In the genomic region with DNA sequence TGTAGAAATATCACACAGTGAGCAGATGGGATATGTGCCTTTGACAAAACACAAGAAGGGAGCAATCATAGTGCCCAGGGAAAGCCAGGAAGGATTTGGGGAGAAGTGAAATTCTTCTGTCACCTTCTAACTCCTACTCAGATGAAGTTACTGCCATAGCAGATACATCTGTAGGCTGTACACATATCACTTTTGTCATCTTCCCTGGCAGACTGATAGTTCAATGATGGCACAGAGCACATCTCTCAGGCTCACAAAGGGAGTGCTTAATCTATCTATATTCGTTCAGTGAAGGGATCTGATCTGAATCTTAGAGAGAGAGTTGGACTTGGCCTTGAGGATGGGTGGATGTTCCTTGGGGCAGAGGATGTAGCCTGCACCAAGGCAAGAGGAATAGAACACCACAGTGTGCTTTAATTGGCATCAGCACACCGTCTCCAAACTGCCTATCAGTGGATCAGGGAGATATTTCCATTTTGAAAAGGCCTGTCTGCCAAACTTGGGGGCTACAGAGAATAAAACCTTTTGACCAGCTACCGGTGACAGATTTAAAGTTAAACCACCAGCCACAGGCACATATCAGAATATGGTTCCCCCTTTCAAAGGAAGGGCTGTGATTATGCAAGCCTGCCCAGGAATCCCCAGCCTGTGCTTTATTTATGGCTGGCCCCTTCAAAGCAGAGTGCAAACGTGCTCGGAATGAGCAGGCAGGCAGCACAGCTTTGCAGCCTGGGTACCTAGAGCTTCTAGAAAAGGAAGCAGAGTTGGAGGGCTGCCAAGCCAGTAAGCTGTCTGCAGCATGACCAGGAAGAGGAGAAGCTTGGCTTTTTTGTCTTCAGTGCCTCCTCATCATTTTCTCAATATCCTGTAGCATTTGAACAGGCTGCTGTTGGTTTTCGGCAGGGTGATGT, we compare ENCODE assay signal across 8 cellular contexts.
DNase-seq lines count a peak whose midpoint lies in the region; ATAC-seq lines count a peak whose summit lies in the region.

No MANE protein-coding gene starts in this region.

- no peaks in the 10 kb centered on the region for H3K27me3 Mint-ChIP-seq in activated naive CD4-positive, alpha-beta T cell treated with anti-CD3 and anti-CD28 coated beads, Interleukin-2, amount 10 ng/mL, durations not matched to agents 7 days and 5 days

- DNase-seq in NCI-H187 treated with DMSO at 0.1 percent for 48 hours (lab: John Stamatoyannopoulos, UW) (peak; percentile 27), NCI-H187 (lab: John Stamatoyannopoulos, UW) (no peak), RPMI8226 (peak; percentile 98), inferior parietal cortex (ENCODE audit: extremely low spot score) (peak; percentile 43), T1000 (lab: John Stamatoyannopoulos, UW) (no peak)
- peak; percentile 82 for DNase-seq in activated naive CD4-positive, alpha-beta T cell treated with anti-CD3 and anti-CD28 coated beads, Interleukin-2, amount 10 ng/mL, durations not matched to agents 7 days and 5 days
- peak; percentile 21 to 32 for DNase-seq in stimulated activated CD4-positive, alpha-beta T cell treated with anti-CD3 and anti-CD28 coated beads, Interleukin-4, amount 100 ng/mL, for 48 hours (ENCODE audit: low read depth in 2 of 2)

- H3K27ac Mint-ChIP-seq in activated naive CD4-positive, alpha-beta T cell treated with anti-CD3 and anti-CD28 coated beads, Interleukin-2, amount 10 ng/mL, durations not matched to agents 7 days and 5 days: peak overlapping the region; percentile 86

- H3K9me3 Mint-ChIP-seq in activated naive CD4-positive, alpha-beta T cell treated with anti-CD3 and anti-CD28 coated beads, Interleukin-2, amount 10 ng/mL, durations not matched to agents 7 days and 5 days: peaks cover 16% of the 10 kb centered on the region

- H3K36me3 Mint-ChIP-seq in activated naive CD4-positive, alpha-beta T cell treated with anti-CD3 and anti-CD28 coated beads, Interleukin-2, amount 10 ng/mL, durations not matched to agents 7 days and 5 days: peaks cover 5% of the 10 kb centered on the region

- peak; percentile 66 for ATAC-seq in HG03196 (IDR thresholded peaks at IDR 0.05; ENCODE audit: unreplicated experiment)

- H3K4me1 Mint-ChIP-seq in activated naive CD4-positive, alpha-beta T cell treated with anti-CD3 and anti-CD28 coated beads, Interleukin-2, amount 10 ng/mL, durations not matched to agents 7 days and 5 days: peaks cover 41% of the 10 kb centered on the region

- CTCF ChIA-PET in activated naive CD4-positive, alpha-beta T cell treated with anti-CD3 and anti-CD28 coated beads, Interleukin-2, amount 10 ng/mL, durations not matched to agents 7 days and 5 days (lab: Charles Lee): interaction anchor here (0.9 kb wide), 1 partner anchor 64 kb away, joined by 4 read pairs; no protein-coding TSS in a partner anchor

- no peak overlapping the region for H3K4me3 Mint-ChIP-seq in activated naive CD4-positive, alpha-beta T cell treated with anti-CD3 and anti-CD28 coated beads, Interleukin-2, amount 10 ng/mL, durations not matched to agents 7 days and 5 days

Comparison
In these comparisons a context has a peak if more than half of its experiments do, and no peak if none do; other contexts are left out.
1. DNase-seq: peak in NCI-H187 treated with DMSO at 0.1 percent for 48 hours (single experiment), RPMI8226 (single experiment), activated naive CD4-positive, alpha-beta T cell treated with anti-CD3 and anti-CD28 coated beads, Interleukin-2, amount 10 ng/mL, durations not matched to agents 7 days and 5 days (single experiment), inferior parietal cortex (single experiment) and stimulated activated CD4-positive, alpha-beta T cell treated with anti-CD3 and anti-CD28 coated beads, Interleukin-4, amount 100 ng/mL, for 48 hours (2 of 2); none in NCI-H187 (0 of 2) and T1000 (single experiment).